33 cellular contexts compared by ENCODE assay signal in the genomic region with DNA sequence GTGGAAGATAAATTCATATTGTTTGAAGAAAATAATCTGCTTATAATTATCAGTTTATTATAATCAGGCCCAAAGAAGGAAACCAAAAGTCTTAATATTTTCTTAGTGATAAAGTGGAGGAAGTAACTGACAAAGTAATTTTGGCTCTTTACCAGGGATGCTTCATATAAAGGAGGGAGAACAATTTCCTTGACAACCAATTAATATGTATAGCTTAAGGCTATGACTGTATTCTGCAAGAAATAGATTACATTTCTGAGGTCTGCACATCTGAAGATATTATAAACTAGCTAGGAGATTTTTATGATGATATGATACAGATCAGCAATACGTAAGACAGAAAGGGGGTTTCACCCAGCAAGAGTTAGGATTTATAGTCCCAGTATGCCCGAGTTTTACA.
"Had no signal": no experiment of that assay in that cellular context is flagged by ENCODE, and none has a peak within 500 bp of the region (broad histone marks: within the 10 kb centered on the region; RNA-seq: fewer than 3 reads in every experiment).

No MANE protein-coding gene starts in this region.

- ATAC-seq: body of pancreas; left lobe of liver; lower lobe of right lung; natural killer cell; psoas muscle; stimulated activated memory B cell treated with anti-CD40 and anti-IgM and Interleukin-4, amounts not matched to agents 10 μg/mL and 1 μg/mL and 100 μg/mL, for 72 hours had no signal

- H3K79me2 ChIP-seq: parathyroid adenoma had no signal

- H3K9ac ChIP-seq: neural progenitor cell, parathyroid adenoma had no signal

- H3K27me3 ChIP-seq: adrenal gland, body of pancreas, neural progenitor cell, stomach, thyroid gland, upper lobe of left lung, vagina had no signal

- H2AFZ ChIP-seq: neural progenitor cell, parathyroid adenoma had no signal

- H3K4me1 ChIP-seq: adrenal gland, body of pancreas, lower lobe of right lung, neural progenitor cell, parathyroid adenoma, psoas muscle, stomach, thyroid gland, upper lobe of left lung, vagina had no signal

- H3K4me2 ChIP-seq: neural progenitor cell, smooth muscle cell had no signal

- H3K27ac ChIP-seq: adrenal gland, body of pancreas, lower lobe of right lung, neural progenitor cell, parathyroid adenoma, psoas muscle, stomach, thyroid gland, upper lobe of left lung, vagina, WERI-Rb-1 had no signal

- H3K9me3 ChIP-seq: adrenal gland, body of pancreas, lower lobe of right lung, thyroid gland, vagina had no signal

- H3K4me3 ChIP-seq: adrenal gland, body of pancreas, lower lobe of right lung, neural progenitor cell, psoas muscle, smooth muscle cell, stomach, thyroid gland, upper lobe of left lung, vagina had no signal

- H3K36me3 ChIP-seq: adrenal gland, lower lobe of right lung, stomach, thyroid gland, upper lobe of left lung, vagina, WERI-Rb-1 had no signal

- DNase-seq: activated CD4-positive, alpha-beta T cell treated with anti-CD3 and anti-CD28 coated beads for 48 hours; activated CD4-positive, alpha-beta T cell treated with anti-CD3 and anti-CD28 coated beads, Interleukin-2, amount 50 U/mL, for 48 hours; activated CD8-positive, alpha-beta memory T cell treated with anti-CD3 and anti-CD28 coated beads, Interleukin-2, amount 50 U/mL, for 4 hours; activated effector memory CD4-positive, alpha-beta T cell treated with anti-CD3 and anti-CD28 coated beads, Interleukin-2, amount 50 U/mL, for 16 hours; activated naive CD4-positive, alpha-beta T cell treated with anti-CD3 and anti-CD28 coated beads for 36 hours; activated naive CD8-positive, alpha-beta T cell treated with anti-CD3 and anti-CD28 coated beads for 36 hours; activated T-cell treated with anti-CD3 and anti-CD28 coated beads, Interleukin-2, amount 50 U/mL, for 1 hour; adrenal gland; aorta; body of pancreas; dermis blood vessel endothelial cell; effector CD4-positive, alpha-beta T cell; head of caudate nucleus; hippocampal formation; immature natural killer cell; lower lobe of right lung; mesenchymal stem cell; natural killer cell; occipital lobe; psoas muscle; stimulated activated CD4-positive, alpha-beta T cell treated with anti-CD3 and anti-CD28 coated beads, Interleukin-1b, Interleukin-23, amount 100 ng/mL, for 48 hours; stimulated activated CD4-positive, alpha-beta T cell treated with anti-CD3 and anti-CD28 coated beads, Interleukin-4, amount 100 ng/mL, for 4 hours; stimulated activated CD8-positive, alpha-beta memory T cell treated with anti-CD3 and anti-CD28 coated beads, Interleukin-4, amount 100 ng/mL, for 48 hours; stomach; thyroid gland; upper lobe of left lung; WERI-Rb-1 had no signal
